Comparison of ENCODE assay signal across 19 cellular contexts in the genomic region with DNA sequence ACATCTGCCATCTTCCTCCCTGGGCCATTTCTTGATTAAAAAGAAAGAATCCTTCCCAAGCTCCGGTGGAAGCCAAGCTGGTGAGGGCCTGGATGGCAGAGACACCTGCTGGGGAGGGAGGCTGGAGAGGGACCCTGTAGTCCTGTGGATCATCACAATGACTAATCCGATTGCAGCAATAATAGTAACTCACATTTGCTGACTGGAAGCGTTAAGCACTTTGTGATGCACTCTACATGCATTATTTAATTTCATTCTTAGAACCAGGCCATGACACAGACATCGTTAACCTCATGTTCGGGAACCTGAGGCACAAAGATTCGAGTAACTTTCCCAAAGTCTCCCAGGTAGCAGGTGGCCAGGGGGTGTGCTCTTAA. TPM values are rescaled to one million over a fixed set of nuclear protein-coding genes. Genes with fewer than 3 reads are reported as not detected.
"Had no signal": no experiment of that assay in that cellular context is flagged by ENCODE, and none has a peak within 500 bp of the region (broad histone marks: within the 10 kb centered on the region; RNA-seq: fewer than 3 reads in every experiment).

No MANE protein-coding gene starts in this region.

- H3K27ac Mint-ChIP-seq: activated CD4-positive, alpha-beta T cell treated with anti-CD3 and anti-CD28 coated beads, Interleukin-2, amount 10 ng/mL, durations not matched to agents 7 days and 5 days; activated naive CD8-positive, alpha-beta T cell treated with anti-CD3 and anti-CD28 coated beads, Interleukin-2, amount 10 ng/mL, durations not matched to agents 7 days and 5 days; activated T-helper 1 cell treated with anti-CD3 and anti-CD28 coated beads, Interleukin-12 subunit alpha, Interleukin-12 subunit beta, Interleukin-2, Interleukin-4 antibody, amounts not matched to agents 30 ng/mL and 10 ng/mL and 1 ng/mL, durations not matched to agents 14 hours and 24 hours and 36 hours; memory B cell; naive thymus-derived CD8-positive, alpha-beta T cell had no signal

- H3K27ac ChIP-seq: left ventricle myocardium inferior, tibial nerve had no signal

- H3K36me3 Mint-ChIP-seq: activated naive CD8-positive, alpha-beta T cell treated with anti-CD3 and anti-CD28 coated beads, Interleukin-2, amount 10 ng/mL, durations not matched to agents 7 days and 5 days; brain had no signal

- H3K27me3 Mint-ChIP-seq: activated CD4-positive, alpha-beta T cell treated with anti-CD3 and anti-CD28 coated beads, Interleukin-2, amount 10 ng/mL, durations not matched to agents 7 days and 5 days; activated naive CD8-positive, alpha-beta T cell treated with anti-CD3 and anti-CD28 coated beads, Interleukin-2, amount 10 ng/mL, durations not matched to agents 7 days and 5 days had no signal

- H3K36me3 ChIP-seq: left ventricle myocardium inferior, tibial nerve had no signal

- H3K4me1 Mint-ChIP-seq: activated naive CD8-positive, alpha-beta T cell treated with anti-CD3 and anti-CD28 coated beads, Interleukin-2, amount 10 ng/mL, durations not matched to agents 7 days and 5 days; memory B cell had no signal

- H3K9me3 ChIP-seq: left ventricle myocardium inferior, tibial nerve had no signal

- DNase-seq: activated CD4-positive, alpha-beta T cell treated with anti-CD3 and anti-CD28 coated beads, Interleukin-2, amount 10 ng/mL, durations not matched to agents 7 days and 5 days; activated CD4-positive, CD25-positive, alpha-beta regulatory T cell; activated CD8-positive, alpha-beta memory T cell treated with anti-CD3 and anti-CD28 coated beads for 24 hours; activated naive CD4-positive, alpha-beta T cell; activated naive CD8-positive, alpha-beta T cell treated with anti-CD3 and anti-CD28 coated beads, Interleukin-2, amount 10 ng/mL, durations not matched to agents 7 days and 5 days; cortex of kidney; effector CD4-positive, alpha-beta T cell; left ventricle myocardium inferior; stimulated activated CD4-positive, alpha-beta T cell treated with anti-CD3 and anti-CD28 coated beads, Interleukin-15, amount 100 ng/mL, for 24 hours; stimulated activated CD4-positive, alpha-beta T cell treated with anti-CD3 and anti-CD28 coated beads, Interleukin-4, amount 100 ng/mL, for 24 hours; stimulated activated naive CD4-positive, alpha-beta T cell treated with Interleukin-2 at 50 U/mL for 16 hours; substantia nigra had no signal

- H3K4me3 Mint-ChIP-seq: activated CD4-positive, alpha-beta T cell treated with anti-CD3 and anti-CD28 coated beads, Interleukin-2, amount 10 ng/mL, durations not matched to agents 7 days and 5 days; activated naive CD8-positive, alpha-beta T cell treated with anti-CD3 and anti-CD28 coated beads, Interleukin-2, amount 10 ng/mL, durations not matched to agents 7 days and 5 days; activated T-helper 1 cell treated with anti-CD3 and anti-CD28 coated beads, Interleukin-12 subunit alpha, Interleukin-12 subunit beta, Interleukin-2, Interleukin-4 antibody, amounts not matched to agents 30 ng/mL and 10 ng/mL and 1 ng/mL, durations not matched to agents 14 hours and 24 hours and 36 hours; brain; memory B cell; naive thymus-derived CD8-positive, alpha-beta T cell had no signal

- H3K4me2 ChIP-seq: hepatocyte had no signal

- H3K9me3 Mint-ChIP-seq: activated CD4-positive, alpha-beta T cell treated with anti-CD3 and anti-CD28 coated beads, Interleukin-2, amount 10 ng/mL, durations not matched to agents 7 days and 5 days; activated naive CD8-positive, alpha-beta T cell treated with anti-CD3 and anti-CD28 coated beads, Interleukin-2, amount 10 ng/mL, durations not matched to agents 7 days and 5 days; activated T-helper 1 cell treated with anti-CD3 and anti-CD28 coated beads, Interleukin-12 subunit alpha, Interleukin-12 subunit beta, Interleukin-2, Interleukin-4 antibody, amounts not matched to agents 30 ng/mL and 10 ng/mL and 1 ng/mL, durations not matched to agents 14 hours and 24 hours and 36 hours; memory B cell; naive thymus-derived CD8-positive, alpha-beta T cell had no signal

- H2AFZ ChIP-seq: hepatocyte had no signal

- H3K27me3 ChIP-seq: hepatocyte, tibial nerve had no signal

- H3K4me3 ChIP-seq: hepatocyte, left ventricle myocardium inferior, tibial nerve had no signal

- ATAC-seq: naive thymus-derived CD8-positive, alpha-beta T cell had no signal

RNA-seq across cellular contexts. Expression of a gene that starts 13.8 kb away (rescaled TPM):
- total RNA-seq: activated CD4-positive, alpha-beta T cell treated with anti-CD3 and anti-CD28 coated beads, Interleukin-2, amount 10 ng/mL, durations not matched to agents 7 days and 5 days; activated naive CD8-positive, alpha-beta T cell treated with anti-CD3 and anti-CD28 coated beads, Interleukin-2, amount 10 ng/mL, durations not matched to agents 7 days and 5 days; activated T-helper 1 cell treated with anti-CD3 and anti-CD28 coated beads, Interleukin-12 subunit alpha, Interleukin-12 subunit beta, Interleukin-2, Interleukin-4 antibody, amounts not matched to agents 30 ng/mL and 10 ng/mL and 1 ng/mL, durations not matched to agents 14 hours and 24 hours and 36 hours; T-helper 2 cell treated with Interferon-gamma antibody and Interleukin-4, amounts not matched to agents 100 ng/mL and 5 ng/mL, for 36 hours had no signal
- polyA plus RNA-seq: naive thymus-derived CD8-positive, alpha-beta T cell had no signal
